Comparison of ENCODE assay signal across 13 cellular contexts in the genomic region with DNA sequence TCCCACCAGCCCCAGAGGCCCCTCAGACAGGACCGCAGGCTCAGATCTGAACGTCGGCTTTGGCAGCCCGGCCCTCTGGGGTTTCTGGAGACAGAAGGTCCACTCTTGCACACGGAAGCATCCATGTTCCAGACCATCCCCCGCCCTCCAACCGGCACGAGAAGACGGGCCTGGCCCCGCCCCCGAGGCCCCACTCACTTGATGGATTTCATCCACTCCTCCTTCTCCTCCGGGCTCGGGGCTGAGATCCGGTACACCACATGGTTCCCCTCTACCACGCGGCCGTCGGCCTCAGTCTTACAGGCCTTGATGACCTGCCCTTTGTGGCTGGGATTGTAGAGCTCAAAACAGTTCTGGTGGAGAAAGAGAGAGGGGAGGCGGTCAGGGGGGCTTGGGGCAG.
DNase-seq lines count a peak whose midpoint lies in the region; ATAC-seq and TF ChIP-seq lines count a peak whose summit lies in the region.
"Had no signal": no experiment of that assay in that cellular context is flagged by ENCODE, and none has a peak within 500 bp of the region (broad histone marks: within the 10 kb centered on the region; RNA-seq: fewer than 3 reads in every experiment).

No MANE protein-coding gene starts in this region.

- CTCF ChIA-PET in RWPE1 (lab: Yijun Ruan, JAX), result interaction anchor here (0.6 to 1.1 kb wide), 3 partner anchors 19 to 168 kb away, joined by 3 to 6 read pairs (median 4); no protein-coding TSS in a partner anchor

- H3K9ac ChIP-seq in BLaER1 treated with 17β-estradiol and CSF1 and Interleukin-3, amounts not matched to agents 10 nM and 100 nM, result peak overlapping the region in 9 of 11 experiments; percentile 8 to 81 (median 70); a peak in 19 of 22 replicates

- no peak for DNase-seq in RWPE1 (ENCODE audit: low spot score)
- peak; percentile 18 for DNase-seq in iPS-NIHi11 (ENCODE audit: low spot score)
- peak; percentile 68 for DNase-seq in posterior vena cava (ENCODE audit: low spot score)
- DNase-seq in anterior cingulate cortex (lab: John Stamatoyannopoulos, UW), result no peak
- no peak for DNase-seq in stimulated activated CD4-positive, alpha-beta T cell treated with anti-CD3 and anti-CD28 coated beads, Interleukin-4, amount 100 ng/mL, for 4 hours
- DNase-seq: Calu3; CD4-positive, CD25-positive, alpha-beta regulatory T cell; NCI-H1105 treated with DMSO at 0.1 percent for 48 hours; NCI-H187; RPMI8226 had no signal

- no peak for ATAC-seq in HG03342 (IDR thresholded peaks at IDR 0.05; ENCODE audit: unreplicated experiment)
- ATAC-seq in HG02981 (IDR thresholded peaks at IDR 0.05; ENCODE audit: unreplicated experiment), result no peak

- H3K27ac ChIP-seq in BLaER1 treated with 17β-estradiol and CSF1 and Interleukin-3, amounts not matched to agents 10 nM and 100 nM, result peak overlapping the region in 10 of 11 experiments; percentile 24 to 88 (median 74); a peak in 17 of 22 replicates
- H3K27ac ChIP-seq in RWPE1, result peak overlapping the region; percentile 3; the same call in 1 of the 2 replicates

- POLR2A ChIA-PET in RWPE1 (lab: Yijun Ruan, JAX; ENCODE audit: low non-redundant PET), result no interaction called here

- no peaks in the 10 kb centered on the region for H3K9me3 ChIP-seq in BLaER1 treated with 17β-estradiol and CSF1 and Interleukin-3, amounts not matched to agents 10 nM and 100 nM (replicated peaks in 1 of 11)

- peaks cover 18 to 46% (median 38%) of the 10 kb centered on the region in 11 experiments; a peak in 21 of 22 replicates for H3K36me3 ChIP-seq in BLaER1 treated with 17β-estradiol and CSF1 and Interleukin-3, amounts not matched to agents 10 nM and 100 nM

- H3K27me3 ChIP-seq in BLaER1 treated with 17β-estradiol and CSF1 and Interleukin-3, amounts not matched to agents 10 nM and 100 nM, result no peaks in the 10 kb centered on the region

- TF ChIP-seq CTCF in RWPE1 (conservative IDR thresholded peaks at IDR 0.05; ENCODE audit: low read depth), result no peak

- peaks cover 67 to 100% (median 99%) of the 10 kb centered on the region in 10 experiments for H3K4me1 ChIP-seq in BLaER1 treated with 17β-estradiol and CSF1 and Interleukin-3, amounts not matched to agents 10 nM and 100 nM

- H4K20me1 ChIP-seq in BLaER1 treated with 17β-estradiol and CSF1 and Interleukin-3, amounts not matched to agents 10 nM and 100 nM, result peaks cover 0 to 58% (median 15%) of the 10 kb centered on the region in 11 experiments; a peak in 15 of 22 replicates

- peak overlapping the region; percentile 85 to 98 (median 91) for H3K4me2 ChIP-seq in BLaER1 treated with 17β-estradiol and CSF1 and Interleukin-3, amounts not matched to agents 10 nM and 100 nM

- intact Hi-C loops in posterior vena cava (cut with DNase I), result loop anchor here (5.0 to 10.0 kb wide), 3 partner anchors 97 to 160 kb away; no protein-coding TSS in a partner anchor

- peak overlapping the region in 4 of 10 experiments; percentile 15 to 52 (median 36); a peak in 6 of 20 replicates for H3K4me3 ChIP-seq in BLaER1 treated with 17β-estradiol and CSF1 and Interleukin-3, amounts not matched to agents 10 nM and 100 nM

Comparison
In these comparisons a context has a peak if more than half of its experiments do, and no peak if none do; other contexts are left out.
1. DNase-seq: peak in iPS-NIHi11 (single experiment) and posterior vena cava (single experiment); none in RWPE1 (single experiment), anterior cingulate cortex (0 of 58) and stimulated activated CD4-positive, alpha-beta T cell treated with anti-CD3 and anti-CD28 coated beads, Interleukin-4, amount 100 ng/mL, for 4 hours (0 of 2).